In the genomic region with DNA sequence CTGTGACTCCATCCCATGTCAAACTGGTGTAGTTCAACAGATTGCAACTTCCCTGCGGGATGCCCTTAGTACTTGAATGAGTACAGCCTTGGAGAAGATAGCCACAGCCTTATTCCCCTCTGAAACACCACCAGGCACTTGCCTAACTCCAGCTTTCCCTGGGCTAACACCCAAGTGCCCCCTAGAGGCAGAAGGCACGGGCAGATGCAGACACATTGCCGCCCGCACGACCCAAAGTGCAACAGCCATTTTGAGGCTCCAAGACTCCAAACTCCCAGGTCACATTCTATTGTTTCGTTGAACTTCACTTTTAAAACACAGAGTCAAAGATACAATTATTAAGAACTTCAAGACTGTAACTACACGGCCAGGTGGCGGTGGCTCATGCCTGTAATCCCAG, we compare ENCODE assay signal across 25 cellular contexts.
A peak's percentile ranks its signal among the peaks of the same experiment; 100 is the strongest.
DNase-seq lines count a peak whose midpoint lies in the region; ATAC-seq and TF ChIP-seq lines count a peak whose summit lies in the region.
"Had no signal": no experiment of that assay in that cellular context is flagged by ENCODE, and none has a peak within 500 bp of the region (broad histone marks: within the 10 kb centered on the region; RNA-seq: fewer than 3 reads in every experiment).

No MANE protein-coding gene starts in this region.

- H3K36me3 ChIP-seq in SK-N-SH (replicated peaks in 1 of 2; ENCODE audit: control insufficient read depth in 1 of 2, insufficient read depth in 2 of 2, low read length in 1 of 2) (no peaks in the 10 kb centered on the region), mesenchymal stem cell (ENCODE audit: control insufficient read depth in 1 of 2, insufficient read depth in 2 of 2, low read depth in 1 of 2, low read length in 2 of 2) (peaks cover 0 to 3% of the 10 kb centered on the region in 2 experiments)
- H3K36me3 ChIP-seq: ascending aorta; BLaER1 treated with 17β-estradiol and CSF1 and Interleukin-3, amounts not matched to agents 10 nM and 100 nM; lower lobe of right lung; pancreas had no signal

- POLR2A ChIA-PET in SK-N-SH (lab: Yijun Ruan, JAX), result no interaction called here

- no peak overlapping the region for H3K4ac ChIP-seq in mesenchymal stem cell (ENCODE audit: low read depth in 1 of 2, low read length in 2 of 2)

- no peak for ATAC-seq in SK-N-SH treated with all-trans-retinoic acid at 6 μM for 48 hours
- ATAC-seq in GM21717 (IDR thresholded peaks at IDR 0.05; ENCODE audit: unreplicated experiment), result no peak
- ATAC-seq: lower lobe of right lung, pancreas, sciatic nerve had no signal

- TF ChIP-seq EP300 in SK-N-SH (IDR thresholded peaks at IDR 0.05; ENCODE audit: borderline replicate concordance in 1 of 2, low read depth in 1 of 2, low read length in 1 of 2), result no peak

- no peak overlapping the region for H4K8ac ChIP-seq in mesenchymal stem cell (ENCODE audit: low read length)

- no peak overlapping the region for H2AFZ ChIP-seq in SK-N-SH (ENCODE audit: low read depth)
- no peak overlapping the region for H2AFZ ChIP-seq in mesenchymal stem cell (ENCODE audit: low read depth, low read length)

- H3K79me1 ChIP-seq in mesenchymal stem cell (replicated peaks; ENCODE audit: low read length, poor library complexity, severe bottlenecking), result no peaks in the 10 kb centered on the region

- TF ChIP-seq RAD21 in SK-N-SH (IDR thresholded peaks at IDR 0.05; ENCODE audit: low read length), result no peak

- no peaks in the 10 kb centered on the region for H3F3A ChIP-seq in SK-N-SH (replicated peaks; ENCODE audit: insufficient read depth)

- no peak overlapping the region for H3K18ac ChIP-seq in mesenchymal stem cell (ENCODE audit: low read depth in 1 of 2, low read length in 2 of 2)

- no peak overlapping the region for H4K91ac ChIP-seq in mesenchymal stem cell (ENCODE audit: low read length)

- TF ChIP-seq CTCF in SK-N-SH (IDR thresholded peaks at IDR 0.05), result no peak

- no peak overlapping the region for H2BK5ac ChIP-seq in mesenchymal stem cell (ENCODE audit: low read depth, low read length, poor library complexity, severe bottlenecking)

- H3K27ac ChIP-seq in SK-N-SH (ENCODE audit: low read depth in 2 of 2, low read length in 1 of 2), result no peak overlapping the region
- no peak overlapping the region for H3K27ac ChIP-seq in mesenchymal stem cell (ENCODE audit: low read length, poor library complexity, severe bottlenecking)
- H3K27ac ChIP-seq: ascending aorta; BLaER1 treated with 17β-estradiol and CSF1 and Interleukin-3, amounts not matched to agents 10 nM and 100 nM; dorsolateral prefrontal cortex; lower lobe of right lung; pancreas had no signal

- 18% methylated on average over 7 of the region's 8 CpGs for WGBS in SK-N-SH (ENCODE audit: low lambda C conversion rate)
- 84% methylated on average over 8 of the region's 8 CpGs for WGBS in mesenchymal stem cell

- H3K9me2 ChIP-seq in SK-N-SH, result no peaks in the 10 kb centered on the region

- H3K4me1 ChIP-seq in SK-N-SH (ENCODE audit: control insufficient read depth in 1 of 2, insufficient read depth in 2 of 2, low read depth in 1 of 2, low read length in 1 of 2), result no peaks in the 10 kb centered on the region
- H3K4me1 ChIP-seq in mesenchymal stem cell (ENCODE audit: control insufficient read depth, insufficient read depth, low read depth, low read length), result no peaks in the 10 kb centered on the region
- H3K4me1 ChIP-seq: ascending aorta; BLaER1 treated with 17β-estradiol and CSF1 and Interleukin-3, amounts not matched to agents 10 nM and 100 nM; lower lobe of right lung; pancreas had no signal

- H3K4me3 ChIP-seq in SK-N-SH (ENCODE audit: low read depth in 2 of 2, low read length in 1 of 2) (no peak overlapping the region), mesenchymal stem cell (ENCODE audit: insufficient read depth in 1 of 2, low read depth in 1 of 2, low read length in 2 of 2) (no peak overlapping the region)
- H3K4me3 ChIP-seq: ascending aorta; BLaER1 treated with 17β-estradiol and CSF1 and Interleukin-3, amounts not matched to agents 10 nM and 100 nM; dorsolateral prefrontal cortex; lower lobe of right lung; pancreas had no signal

- no peak overlapping the region for H3K23ac ChIP-seq in mesenchymal stem cell (ENCODE audit: low read length in 2 of 2)

- no peaks in the 10 kb centered on the region for H3K79me2 ChIP-seq in SK-N-SH (ENCODE audit: insufficient read depth)

- H3K27me3 ChIP-seq in SK-N-SH (ENCODE audit: insufficient read depth) (no peaks in the 10 kb centered on the region), mesenchymal stem cell (ENCODE audit: control insufficient read depth in 1 of 2, insufficient read depth in 1 of 2, low read length in 2 of 2) (no peaks in the 10 kb centered on the region)
- H3K27me3 ChIP-seq: ascending aorta; BLaER1 treated with 17β-estradiol and CSF1 and Interleukin-3, amounts not matched to agents 10 nM and 100 nM; dorsolateral prefrontal cortex; pancreas had no signal

- no peak overlapping the region for H2BK120ac ChIP-seq in mesenchymal stem cell (ENCODE audit: low read depth, low read length)

- H3K9me3 ChIP-seq in SK-N-SH, result no peaks in the 10 kb centered on the region
- peaks cover 3% of the 10 kb centered on the region for H3K9me3 ChIP-seq in mesenchymal stem cell (ENCODE audit: control insufficient read depth, low read length)
- H3K9me3 ChIP-seq: ascending aorta; BLaER1 treated with 17β-estradiol and CSF1 and Interleukin-3, amounts not matched to agents 10 nM and 100 nM; lower lobe of right lung; pancreas had no signal

- H2BK12ac ChIP-seq in mesenchymal stem cell (ENCODE audit: low read length in 2 of 2), result no peak overlapping the region

- H3K14ac ChIP-seq in mesenchymal stem cell (ENCODE audit: low read length in 2 of 2), result no peak overlapping the region

- peak; percentile 11 for DNase-seq in SK-N-SH
- peak; percentile 2 for DNase-seq in HuH-7 (ENCODE audit: low spot score)
- peak; percentile 5 for DNase-seq in OCI-M1 (lab: John Stamatoyannopoulos, UW)
- DNase-seq in mesenchymal stem cell, result no peak
- DNase-seq in stimulated activated naive CD4-positive, alpha-beta T cell treated with Interleukin-2 at 50 U/mL for 16 hours (lab: John Stamatoyannopoulos, UW), result no peak
- DNase-seq in cerebellar nuclear complex (lab: John Stamatoyannopoulos, UW), result no peak
- DNase-seq: ACHN; activated CD4-positive, alpha-beta T cell treated with anti-CD3 and anti-CD28 coated beads, Interleukin-2, amount 50 U/mL, for 48 hours; activated effector memory CD4-positive, alpha-beta T cell treated with Interleukin-2 at 50 U/mL for 16 hours; activated naive CD8-positive, alpha-beta T cell treated with anti-CD3 and anti-CD28 coated beads for 36 hours; central memory CD4-positive, alpha-beta T cell; dorsolateral prefrontal cortex; Kasumi-1; lower lobe of right lung; NCI-H1092; NCI-H187 treated with DMSO at 0.1 percent for 48 hours; NCI-H345; nephron progenitor cell; NK-92 treated with Interleukin-12 subunit alpha and Interleukin-12 subunit beta, amount 100 ng/mL, for 24 hours had no signal

- no peak overlapping the region for H3K9ac ChIP-seq in SK-N-SH
- no peak overlapping the region for H3K9ac ChIP-seq in mesenchymal stem cell (ENCODE audit: low read length)
- H3K9ac ChIP-seq: BLaER1 treated with 17β-estradiol and CSF1 and Interleukin-3, amounts not matched to agents 10 nM and 100 nM had no signal

- H2AK5ac ChIP-seq in mesenchymal stem cell (ENCODE audit: low read length, severe bottlenecking), result peak overlapping the region; percentile 94

- H3K4me2 ChIP-seq in SK-N-SH, result no peak overlapping the region
- no peak overlapping the region for H3K4me2 ChIP-seq in mesenchymal stem cell (ENCODE audit: low read length, poor library complexity, severe bottlenecking)
- H3K4me2 ChIP-seq: BLaER1 treated with 17β-estradiol and CSF1 and Interleukin-3, amounts not matched to agents 10 nM and 100 nM had no signal

- no peaks in the 10 kb centered on the region for H4K20me1 ChIP-seq in SK-N-SH (ENCODE audit: insufficient read depth)
- H4K20me1 ChIP-seq: BLaER1 treated with 17β-estradiol and CSF1 and Interleukin-3, amounts not matched to agents 10 nM and 100 nM had no signal

- no peak overlapping the region for H2BK15ac ChIP-seq in mesenchymal stem cell (ENCODE audit: low read depth, poor library complexity, severe bottlenecking)

- CTCF ChIA-PET in SK-N-SH (lab: Yijun Ruan, JAX), result no interaction called here

TF ChIP-seq in SK-N-SH, 30 proteins besides CTCF, POLR2A, EP300 and RAD21 (continues in another document):
- TF ChIP-seq SIN3A (IDR thresholded peaks at IDR 0.05; ENCODE audit: borderline replicate concordance, low read depth, low read length) (no peak), NRF1 (IDR thresholded peaks at IDR 0.05; ENCODE audit: low read depth, low read length) (no peak), RXRA (IDR thresholded peaks at IDR 0.05; ENCODE audit: borderline replicate concordance, low read depth) (no peak), RFX5 (IDR thresholded peaks at IDR 0.05; ENCODE audit: low read length) (no peak), YY1 (IDR thresholded peaks at IDR 0.05; ENCODE audit: low read depth) (no peak)
- TF ChIP-seq, protein P1, sequence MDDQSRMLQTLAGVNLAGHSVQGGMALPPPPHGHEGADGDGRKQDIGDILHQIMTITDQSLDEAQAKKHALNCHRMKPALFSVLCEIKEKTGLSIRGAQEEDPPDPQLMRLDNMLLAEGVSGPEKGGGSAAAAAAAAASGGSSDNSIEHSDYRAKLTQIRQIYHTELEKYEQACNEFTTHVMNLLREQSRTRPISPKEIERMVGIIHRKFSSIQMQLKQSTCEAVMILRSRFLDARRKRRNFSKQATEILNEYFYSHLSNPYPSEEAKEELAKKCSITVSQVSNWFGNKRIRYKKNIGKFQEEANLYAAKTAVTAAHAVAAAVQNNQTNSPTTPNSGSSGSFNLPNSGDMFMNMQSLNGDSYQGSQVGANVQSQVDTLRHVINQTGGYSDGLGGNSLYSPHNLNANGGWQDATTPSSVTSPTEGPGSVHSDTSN (IDR thresholded peaks at IDR 0.05), result no peak

TF ChIP-seq in SK-N-SH treated with all-trans-retinoic acid at 6 μM for 48 hours, 23 proteins besides CTCF, POLR2A, EP300 and RAD21:
- TF ChIP-seq OSR1 (CRISPR knock-in tag; IDR thresholded peaks at IDR 0.05) (no peak), ZFP3 (CRISPR knock-in tag; IDR thresholded peaks at IDR 0.05) (no peak), BACH2 (CRISPR knock-in tag; IDR thresholded peaks at IDR 0.05; ENCODE audit: borderline replicate concordance) (no peak), CSDC2 (CRISPR knock-in tag; IDR thresholded peaks at IDR 0.05) (no peak)

Comparison
In these comparisons a context has a peak if more than half of its experiments do, and no peak if none do; other contexts are left out.
1. DNase-seq: peak in SK-N-SH (single experiment), HuH-7 (single experiment) and OCI-M1 (single experiment); none in mesenchymal stem cell (single experiment), stimulated activated naive CD4-positive, alpha-beta T cell treated with Interleukin-2 at 50 U/mL for 16 hours (single experiment) and cerebellar nuclear complex (0 of 2).